2 cellular contexts compared by ENCODE assay signal in genomic region chr1:225698194-225698593, GRCh38. TPM values are rescaled to one million over a fixed set of nuclear protein-coding genes. Genes with fewer than 3 reads are reported as not detected.
"Had no signal": no experiment of that assay in that cellular context is flagged by ENCODE, and none has a peak within 500 bp of the region (broad histone marks: within the 10 kb centered on the region; RNA-seq: fewer than 3 reads in every experiment).

No MANE protein-coding gene starts in this region.

RNA-seq across cellular contexts. Expression of gene ENAH, which starts 45.3 kb away (rescaled TPM):
- total RNA-seq: natural killer cell had no signal
- polyA plus RNA-seq: naive thymus-derived CD4-positive, alpha-beta T cell had no signal
